9 cellular contexts compared by ENCODE assay signal in genomic region chr6:35776364-35777215, GRCh38. TPM values are rescaled to one million over a fixed set of nuclear protein-coding genes. Genes with fewer than 3 reads are reported as not detected.
A peak's percentile ranks its signal among the peaks of the same experiment; 100 is the strongest.
DNase-seq lines count a peak whose midpoint lies in the region; ATAC-seq, FAIRE-seq and TF ChIP-seq lines count a peak whose summit lies in the region.
"Had no signal": no experiment of that assay in that cellular context is flagged by ENCODE, and none has a peak within 500 bp of the region (broad histone marks: within the 10 kb centered on the region; RNA-seq: fewer than 3 reads in every experiment).

A gene with protein sequence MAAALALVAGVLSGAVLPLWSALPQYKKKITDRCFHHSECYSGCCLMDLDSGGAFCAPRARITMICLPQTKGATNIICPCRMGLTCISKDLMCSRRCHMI (plus strand): TSS chr6:35776598. CDS start chr6:35776619, 21 bp downstream.

- peak within 1 kb of the TSS in 1 of 8 donors; percentile 56 for H3K27ac Mint-ChIP-seq in CD8-positive, alpha-beta memory T cell

- peak within 1 kb of the TSS; percentile 33; the same call in 1 of the 2 replicates for H3K4me2 ChIP-seq in K562 (ENCODE audit: insufficient read depth, low read length)
- H3K4me2 ChIP-seq: KMS-11 had no signal

- TF ChIP-seq POLR2A in K562 (conservative IDR thresholded peaks at IDR 0.05) = no peak
- TF ChIP-seq POLR2A in upper lobe of left lung (IDR thresholded peaks at IDR 0.05) = no peak

- peaks cover 26 to 57% of the 10 kb centered on the region in 2 donors for H3K27me3 Mint-ChIP-seq in CD8-positive, alpha-beta memory T cell

- peak within 1 kb of the TSS; percentile 44; the same call in 1 of the 2 replicates for H2AFZ ChIP-seq in K562 (ENCODE audit: low read depth, low read length)

- CTCF ChIA-PET in CD8-positive, alpha-beta memory T cell (lab: Charles Lee) = no interaction called here
- CTCF ChIA-PET in K562 (lab: Yijun Ruan, JAX; ENCODE audit: low intra/inter-chr PET ratio) = no interaction called here

- TF ChIP-seq EP300 in K562 (IDR thresholded peaks at IDR 0.05; ENCODE audit: low read length) = no peak
- no peak for TF ChIP-seq EP300 in upper lobe of left lung (IDR thresholded peaks at IDR 0.05)

- in situ Hi-C loops in K562 (cut with MboI) = no loop called here

- H3K36me3 ChIP-seq in CD8-positive, alpha-beta memory T cell (ENCODE audit: insufficient read depth, low read length) = no peaks in the 10 kb centered on the region
- H3K36me3 ChIP-seq in K562 (ENCODE audit: control insufficient read depth, insufficient read depth, low read length) = no peaks in the 10 kb centered on the region
- H3K36me3 ChIP-seq in left lung = no peaks in the 10 kb centered on the region
- H3K36me3 ChIP-seq in upper lobe of left lung = no peaks in the 10 kb centered on the region

- peaks cover 14% of the 10 kb centered on the region for H3K27me3 ChIP-seq in CD8-positive, alpha-beta memory T cell (ENCODE audit: insufficient read depth, low read length, poor library complexity, severe bottlenecking)
- H3K27me3 ChIP-seq in K562 (ENCODE audit: control insufficient read depth in 2 of 2, insufficient read depth in 2 of 2, low read length in 2 of 2) = peaks cover 40 to 79% of the 10 kb centered on the region in 2 experiments
- H3K27me3 ChIP-seq in left lung = peaks cover 11 to 42% of the 10 kb centered on the region in 2 donors
- peaks cover 0 to 5% (median 3%) of the 10 kb centered on the region in 4 donors for H3K27me3 ChIP-seq in upper lobe of left lung

- H4K20me1 ChIP-seq in K562 (replicated peaks; ENCODE audit: control insufficient read depth, insufficient read depth, low read length) = 0 out of 2 replicates have a peak, but pooled peaks cover 4% of the 10 kb centered on the region

- peaks cover 0 to 6% (median 2%) of the 10 kb centered on the region in 3 donors for H3K36me3 Mint-ChIP-seq in CD8-positive, alpha-beta memory T cell

- H3K4me3 Mint-ChIP-seq in CD8-positive, alpha-beta memory T cell = peak within 1 kb of the TSS; percentile 27 to 77 (median 60)

- peaks cover 6 to 12% (median 10%) of the 10 kb centered on the region in 3 donors for H3K4me1 Mint-ChIP-seq in CD8-positive, alpha-beta memory T cell

- H3K79me2 ChIP-seq in K562 (ENCODE audit: control insufficient read depth, insufficient read depth, low read length) = no peaks in the 10 kb centered on the region

- POLR2A ChIA-PET in CD8-positive, alpha-beta memory T cell (lab: Charles Lee) = no interaction called here
- POLR2A ChIA-PET in K562 (lab: Yijun Ruan, JAX) = interaction anchor here (0.6 to 0.9 kb wide), 2 partner anchors 11 to 13 kb away, joined by 3 read pairs; no protein-coding TSS in a partner anchor

- no peak within 1 kb of the TSS for H3K27ac ChIP-seq in CD8-positive, alpha-beta memory T cell (ENCODE audit: low read depth, low read length)
- H3K27ac ChIP-seq in K562 (ENCODE audit: extremely low read depth, low read depth, low read length) (no peak within 1 kb of the TSS), left lung (no peak within 1 kb of the TSS), upper lobe of left lung (no peak within 1 kb of the TSS)
- H3K27ac ChIP-seq: KMS-11 had no signal

- no TSS peak for BruUV-seq in K562 (replicated peaks; lab: Mats Ljungman, UMichigan)

- no peaks in the 10 kb centered on the region for H3K4me1 ChIP-seq in CD8-positive, alpha-beta memory T cell (ENCODE audit: insufficient read depth, low read length)
- H3K4me1 ChIP-seq in K562 (replicated peaks in 1 of 2; ENCODE audit: control insufficient read depth in 2 of 2, insufficient read depth in 2 of 2, low read length in 2 of 2) (peaks cover 0 to 7% of the 10 kb centered on the region in 2 experiments; a peak in 2 of 5 replicates), left lung (peaks cover 4 to 10% of the 10 kb centered on the region in 2 donors), upper lobe of left lung (peaks cover 5 to 12% (median 7%) of the 10 kb centered on the region in 4 donors)

- FAIRE-seq in K562 (lab: Jason Lieb, UNC) = no peak

- no peak for TF ChIP-seq RAD21 in K562 (CRISPR knock-in tag; conservative IDR thresholded peaks at IDR 0.05 in 1 of 2, IDR thresholded peaks at IDR 0.05 in 1 of 2)

- peak within 1 kb of the TSS; percentile 22 for H3K4me3 ChIP-seq in CD8-positive, alpha-beta memory T cell (ENCODE audit: low read length)
- H3K4me3 ChIP-seq in K562 = peak within 1 kb of the TSS; percentile 35
- H3K4me3 ChIP-seq in left lung = peak within 1 kb of the TSS; percentile 39 to 42
- peak within 1 kb of the TSS in 3 of 4 donors; percentile 36 to 48 (median 45) for H3K4me3 ChIP-seq in upper lobe of left lung

- H3K9me1 ChIP-seq in K562 (ENCODE audit: control insufficient read depth, insufficient read depth, low read length) = no peaks in the 10 kb centered on the region

- no peaks in the 10 kb centered on the region for H3K9me3 Mint-ChIP-seq in CD8-positive, alpha-beta memory T cell

- peak; percentile 70 for ATAC-seq in K562
- ATAC-seq in left lung = peak; percentile 61
- ATAC-seq in upper lobe of left lung (ENCODE audit: low FRiP score in 2 of 2) = peak in 1 of 2 donors; percentile 48
- no peak for ATAC-seq in HG03457 (IDR thresholded peaks at IDR 0.05; ENCODE audit: unreplicated experiment)

- no peak for TF ChIP-seq CTCF in K562 (IDR thresholded peaks at IDR 0.05 in 2 of 3, conservative IDR thresholded peaks at IDR 0.05 in 1 of 3; ENCODE audit: insufficient read depth in 2 of 3, low read depth in 1 of 3, low read length in 3 of 3)
- no peak for TF ChIP-seq CTCF in left lung (IDR thresholded peaks at IDR 0.05)
- TF ChIP-seq CTCF in upper lobe of left lung (IDR thresholded peaks at IDR 0.05) = no peak

- intact Hi-C loops in K562 (cut with micrococcal nuclease) = no loop called here
- intact Hi-C loops in left lung (cut with DNase I) = no loop called here

- whole genome bisulfite sequencing in K562 (ENCODE audit: insufficient coverage, low coverage, missing lambda C conversion rate) = 7% methylated on average over 32 of the region's 56 CpGs
- 6 to 10% methylated on average over 13 to 48 of the region's 56 CpGs for WGBS in upper lobe of left lung, 2 donors

- peak within 1 kb of the TSS in 1 of 2 experiments; percentile 73; a peak in 1 of 4 replicates for H3K9ac ChIP-seq in K562 (ENCODE audit: insufficient read depth in 1 of 2, low read depth in 2 of 2, low read length in 2 of 2)
- H3K9ac ChIP-seq: KMS-11 had no signal

- DNase-seq in CD8-positive, alpha-beta memory T cell = no peak
- peak; percentile 36 for DNase-seq in LoVo (ENCODE audit: low spot score)
- peak in 3 of 4 experiments; percentile 28 to 58 (median 56) for DNase-seq in K562 (ENCODE audit: extremely low read depth in 1 of 4, low spot score in 3 of 4)
- peak in 1 of 2 donors; percentile 85 for DNase-seq in left lung
- peak in 1 of 2 donors; percentile 87 for DNase-seq in upper lobe of left lung
- no peak for DNase-seq in stimulated activated naive CD4-positive, alpha-beta T cell treated with Interleukin-2 at 50 U/mL for 16 hours (lab: John Stamatoyannopoulos, UW)
- DNase-seq in NCI-H2029 (lab: John Stamatoyannopoulos, UW) = no peak

- H3K9me3 ChIP-seq in CD8-positive, alpha-beta memory T cell (ENCODE audit: low read length) = no peaks in the 10 kb centered on the region
- no peaks in the 10 kb centered on the region for H3K9me3 ChIP-seq in K562 (replicated peaks; ENCODE audit: control insufficient read depth, insufficient read depth, low read depth, low read length)
- no peaks in the 10 kb centered on the region for H3K9me3 ChIP-seq in left lung
- H3K9me3 ChIP-seq in upper lobe of left lung = no peaks in the 10 kb centered on the region

TF ChIP-seq in K562, 482 proteins besides CTCF, POLR2A, EP300 and RAD21 (continues in another document):
- TF ChIP-seq MAZ (CRISPR knock-in tag; conservative IDR thresholded peaks at IDR 0.05 in 1 of 2, IDR thresholded peaks at IDR 0.05 in 1 of 2) = 0 out of 4 replicates have a peak, but pooled peaks of 1 of the 2 experiments have one; percentile 21
- no peak for TF ChIP-seq ZNF133 (CRISPR knock-in tag; IDR thresholded peaks at IDR 0.05)
- TF ChIP-seq E2F6 (IDR thresholded peaks at IDR 0.05; ENCODE audit: borderline replicate concordance in 1 of 2, extremely low read depth in 1 of 2, insufficient read depth in 1 of 2, insufficient read length in 1 of 2, low read depth in 1 of 2, low read length in 1 of 2, poor library complexity in 1 of 2, severe bottlenecking in 1 of 2) = peak in 1 of 2 experiments; percentile 39
- TF ChIP-seq POLR3A (IDR thresholded peaks at IDR 0.05; ENCODE audit: borderline replicate concordance, extremely low read depth, insufficient read depth, insufficient read length) = no peak
- TF ChIP-seq ZNF121 (CRISPR knock-in tag; conservative IDR thresholded peaks at IDR 0.05) = no peak
- no peak for TF ChIP-seq MXI1 (IDR thresholded peaks at IDR 0.05; ENCODE audit: low read depth, low read length)
- TF ChIP-seq C11orf30 (IDR thresholded peaks at IDR 0.05; ENCODE audit: low read depth) = no peak
- no peak for TF ChIP-seq XRCC5 (IDR thresholded peaks at IDR 0.05; ENCODE audit: low read depth, low read length)

RNA-seq across cellular contexts. Expression of the gene that starts here (rescaled TPM):
- total RNA-seq in CD8-positive, alpha-beta memory T cell = not detected
- not detected for polyA plus RNA-seq in CD8-positive, alpha-beta memory T cell
- total RNA-seq in K562 (2011; cell fraction: chromatin; rRNA removed; ENCODE audit: low replicate concordance) = not detected in 2 replicates
- total RNA-seq in K562 (2011; cell fraction: nucleolus; rRNA removed) = not detected in 2 replicates
- total RNA-seq in K562 (2011; cell fraction: nucleoplasm; rRNA removed) = not detected in 2 replicates
- total RNA-seq in K562 (2014; rRNA removed) (not detected in 2 replicates), K562 (2014; rRNA removed; fragmentation: Illumina TruSeq; extraction: Trizol) (not detected in 2 replicates), K562 (2015; rRNA removed; fragmentation: Illumina TruSeq; extraction: Trizol) (not detected in 2 replicates), K562 (2021) (not detected in 2 replicates), left lung (not detected), upper lobe of left lung (not detected)
- polyA plus RNA-seq in K562 (2011; rRNA removed) (not detected in 2 replicates), K562 (2014; fragmentation: Illumina TruSeq; extraction: Trizol) (not detected in 2 replicates), K562 (2014; fragmentation: Nextera tagmentation; extraction: Ambion mirVana) (not detected), K562 (2014; rRNA removed) (not detected in 2 replicates)
- polyA plus RNA-seq in K562 (2011; cell fraction: cytosol; rRNA removed) = not detected in 2 replicates
- polyA plus RNA-seq in K562 (2011; cell fraction: nucleus; rRNA removed) = not detected in 2 replicates
- polyA plus RNA-seq in K562 (2012) = not detected in 2 replicates
- polyA minus RNA-seq in K562 (2011; rRNA and poly(A)+ RNA removed) = not detected in 2 replicates
- not detected in 2 replicates for polyA minus RNA-seq in K562 (2011; cell fraction: cytosol; rRNA and poly(A)+ RNA removed)
- not detected in 2 replicates for polyA minus RNA-seq in K562 (2011; cell fraction: nucleus; rRNA and poly(A)+ RNA removed)

Comparison
In these comparisons a context has a peak if more than half of its experiments do, and no peak if none do; other contexts are left out.
1. Peak in DNase-seq, ATAC-seq, H3K4me3 ChIP-seq and H3K4me2 ChIP-seq in K562; RNA of the gene not detected or under 1 TPM.
2. Peak in ATAC-seq and H3K4me3 ChIP-seq in left lung; RNA of the gene not detected or under 1 TPM.